ENCODE assay signal across 10 cellular contexts in genomic region chr3:11530153-11530721, GRCh38.
A peak's percentile ranks its signal among the peaks of the same experiment; 100 is the strongest.
DNase-seq lines count a peak whose midpoint lies in the region; ATAC-seq and TF ChIP-seq lines count a peak whose summit lies in the region.
"Had no signal": no experiment of that assay in that cellular context is flagged by ENCODE, and none has a peak within 500 bp of the region (broad histone marks: within the 10 kb centered on the region; RNA-seq: fewer than 3 reads in every experiment).

No MANE protein-coding gene starts in this region.

- TF ChIP-seq POLR2A in upper lobe of left lung (IDR thresholded peaks at IDR 0.05), result no peak

- no peak overlapping the region for H3K27ac ChIP-seq in upper lobe of left lung
- H3K27ac ChIP-seq: psoas muscle had no signal

- no peaks in the 10 kb centered on the region for H3K9me3 ChIP-seq in upper lobe of left lung
- H3K9me3 ChIP-seq: psoas muscle had no signal

- in situ Hi-C loops in astrocyte of the cerebellum (cut with HindIII; ENCODE audit: low sequenced_read_pairs), result no loop called here

- H3K36me3 ChIP-seq in upper lobe of left lung, result no peaks in the 10 kb centered on the region

- no peaks in the 10 kb centered on the region for H3K27me3 ChIP-seq in upper lobe of left lung

- no peaks in the 10 kb centered on the region for H3K4me1 ChIP-seq in upper lobe of left lung

- 83 to 89% methylated on average over 11 of the region's 11 CpGs for WGBS in upper lobe of left lung, 2 donors

- ATAC-seq in upper lobe of left lung (ENCODE audit: low FRiP score in 2 of 2) (peak; percentile 7 to 51), GM19397 (IDR thresholded peaks at IDR 0.05; ENCODE audit: unreplicated experiment) (no peak)
- ATAC-seq: psoas muscle had no signal

- TF ChIP-seq CTCF in astrocyte of the cerebellum (IDR thresholded peaks at IDR 0.05; ENCODE audit: low read depth, low read length, missing control alignments) (peak; percentile 15), upper lobe of left lung (IDR thresholded peaks at IDR 0.05) (no peak)

- H3K4me3 ChIP-seq in astrocyte of the cerebellum (ENCODE audit: low read depth, low read length) (no peak overlapping the region), upper lobe of left lung (no peak overlapping the region)
- H3K4me3 ChIP-seq: psoas muscle had no signal

- no peak for TF ChIP-seq EP300 in upper lobe of left lung (IDR thresholded peaks at IDR 0.05)

- DNase-seq in NCI-H1436 (lab: John Stamatoyannopoulos, UW) (peak; percentile 23), NCI-H1436 treated with DMSO at 0.1 percent for 48 hours (lab: John Stamatoyannopoulos, UW) (no peak), astrocyte of the cerebellum (ENCODE audit: low read depth) (peak; percentile 96), islet precursor cell (peak; percentile 93), upper lobe of left lung (no peak), NCI-H1930 (lab: John Stamatoyannopoulos, UW) (no peak), NCI-H524 treated with DMSO at 0.1 percent for 48 hours (lab: John Stamatoyannopoulos, UW) (no peak)
- DNase-seq: activated CD4-positive, alpha-beta memory T cell treated with anti-CD3 and anti-CD28 coated beads, Interleukin-2, amount 10 ng/mL, durations not matched to agents 7 days and 5 days; psoas muscle had no signal

Comparison
In these comparisons a context has a peak if more than half of its experiments do, and no peak if none do; other contexts are left out.
1. DNase-seq: peak in NCI-H1436 (single experiment), astrocyte of the cerebellum (single experiment) and islet precursor cell (single experiment); none in NCI-H1436 treated with DMSO at 0.1 percent for 48 hours (single experiment), upper lobe of left lung (0 of 2), NCI-H1930 (0 of 2) and NCI-H524 treated with DMSO at 0.1 percent for 48 hours (single experiment).